In genomic region chr19:39641773-39642172, GRCh38 we compare ENCODE assay signal across 1 cellular context.
TF ChIP-seq lines count a peak whose summit lies in the region.

No MANE protein-coding gene starts in this region.

TF ChIP-seq in HEK293, 187 proteins besides CTCF, POLR2A, EP300 and RAD21 (continued from another document):
- no peak for TF ChIP-seq GLI2 (tag by site-specific recombination; IDR thresholded peaks at IDR 0.05; ENCODE audit: borderline replicate concordance, low read depth)
- TF ChIP-seq GLIS1 (tag by site-specific recombination; IDR thresholded peaks at IDR 0.05) = peak; percentile 56
TF ChIP-seq in HEK293: peak in this region for 1.
